8 cellular contexts compared by ENCODE assay signal in genomic region chr11:35525501-35526175, GRCh38. TPM values are rescaled to one million over a fixed set of nuclear protein-coding genes. Genes with fewer than 3 reads are reported as not detected.
DNase-seq lines count a peak whose midpoint lies in the region; ATAC-seq, FAIRE-seq and TF ChIP-seq lines count a peak whose summit lies in the region.

Gene PAMR1 (minus strand): TSS chr11:35525616. CDS start chr11:35525585, 31 bp downstream.

- no peak for FAIRE-seq in GM12892 (lab: Jason Lieb, UNC)

- H3K9me3 Mint-ChIP-seq in neural crest cell: no peaks in the 10 kb centered on the region

- ATAC-seq in HG02571 (IDR thresholded peaks at IDR 0.05; ENCODE audit: unreplicated experiment): no peak

- peak within 1 kb of the TSS; percentile 36 for H3K4me3 Mint-ChIP-seq in neural crest cell

- DNase-seq in GM12892 (ENCODE audit: insufficient read length) (peak; percentile 18), NCI-H748 (lab: John Stamatoyannopoulos, UW; ENCODE audit: unreplicated experiment) (peak; percentile 77), fibroblast of gingiva (ENCODE audit: low read depth) (peak; percentile 66), neural crest cell (ENCODE audit: low read depth, low spot score) (no peak), MV-4-11 (lab: John Stamatoyannopoulos, UW) (no peak)
- no peak for DNase-seq in effector CD4-positive, alpha-beta T cell
- DNase-seq in activated naive CD4-positive, alpha-beta T cell (lab: John Stamatoyannopoulos, UW): no peak

- peaks cover 14% of the 10 kb centered on the region for H3K4me1 Mint-ChIP-seq in neural crest cell

- no peak for TF ChIP-seq POLR2A in GM12892 (IDR thresholded peaks at IDR 0.05; ENCODE audit: low read depth, low read length)

- no peaks in the 10 kb centered on the region for H3K36me3 Mint-ChIP-seq in neural crest cell (ENCODE audit: low read depth)

- peaks cover 65% of the 10 kb centered on the region for H3K27me3 Mint-ChIP-seq in neural crest cell (ENCODE audit: low read depth)

- TF ChIP-seq CTCF in neural crest cell (conservative IDR thresholded peaks at IDR 0.05): no peak

- H3K27ac Mint-ChIP-seq in neural crest cell (ENCODE audit: unreplicated experiment): no peak within 1 kb of the TSS

RNA-seq across cellular contexts. Expression of gene PAMR1, which starts in this region (rescaled TPM):
- polyA plus RNA-seq in GM12892 (2012; ENCODE audit: missing spikeins): not detected
- 0.21 and 0.66 TPM in 2 replicates for total RNA-seq in neural crest cell

Comparison
In these comparisons a context has a peak if more than half of its experiments do, and no peak if none do; other contexts are left out.
1. DNase-seq: peak in GM12892 (single experiment), NCI-H748 (single experiment) and fibroblast of gingiva (single experiment); none in neural crest cell (single experiment), effector CD4-positive, alpha-beta T cell (single experiment), activated naive CD4-positive, alpha-beta T cell (0 of 4) and MV-4-11 (single experiment).